ENCODE assay signal across 1 cellular context in genomic region chr14:49970474-49971147, GRCh38.
TF ChIP-seq lines count a peak whose summit lies in the region.

No MANE protein-coding gene starts in this region.

TF ChIP-seq in HEK293, 187 proteins besides CTCF, POLR2A, EP300 and RAD21 (continued from another document):
- TF ChIP-seq HOXD13 (CRISPR knock-in tag; IDR thresholded peaks at IDR 0.05; ENCODE audit: borderline replicate concordance) = no peak
- peak; percentile 32; the same call in 1 of the 2 replicates for TF ChIP-seq WT1 (tag by site-specific recombination; IDR thresholded peaks at IDR 0.05)
- TF ChIP-seq ZBTB8A (tag by site-specific recombination; IDR thresholded peaks at IDR 0.05) = 0 out of 2 replicates have a peak, but pooled peaks have one; percentile 19
- TF ChIP-seq ZNF311 (tag by site-specific recombination; IDR thresholded peaks at IDR 0.05; ENCODE audit: borderline replicate concordance) = no peak
